In the genomic region with DNA sequence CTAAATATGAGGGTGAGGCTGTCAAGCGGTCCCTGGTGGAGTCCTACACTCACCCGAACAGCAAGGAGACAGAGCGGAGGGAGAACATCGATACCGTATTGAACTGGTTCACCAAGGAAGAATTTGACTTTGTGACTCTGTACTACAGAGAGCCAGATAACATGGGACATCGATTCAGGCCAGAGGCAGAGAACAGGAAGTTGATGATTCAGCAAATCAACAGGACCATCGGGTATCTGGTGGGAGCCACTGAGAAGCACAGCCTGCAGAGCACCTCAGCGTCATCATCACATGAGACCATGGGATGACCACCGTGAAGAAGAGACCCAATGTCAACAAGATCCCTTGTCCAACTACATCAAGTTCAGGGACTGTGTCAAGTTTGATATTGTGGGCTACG, we compare ENCODE assay signal across 4 cellular contexts.
TF ChIP-seq lines count a peak whose summit lies in the region.

No MANE protein-coding gene starts in this region.

TF ChIP-seq in A549, 52 proteins besides CTCF, POLR2A, EP300 and RAD21:
- peak; percentile 53 for TF ChIP-seq MAFK (IDR thresholded peaks at IDR 0.05; ENCODE audit: partially characterized antibody)

TF ChIP-seq in IMR-90, 13 proteins besides CTCF, POLR2A, EP300 and RAD21:
- TF ChIP-seq MAFK (IDR thresholded peaks at IDR 0.05; ENCODE audit: low read depth, low read length): peak; percentile 73

TF ChIP-seq in K562, 482 proteins besides CTCF, POLR2A, EP300 and RAD21:
- TF ChIP-seq MAFG (tag; conservative IDR thresholded peaks at IDR 0.05): peak; percentile 80
- 0 out of 2 replicates have a peak, but pooled peaks have one; percentile 35 for TF ChIP-seq NFE2 (IDR thresholded peaks at IDR 0.05; ENCODE audit: low read depth)
- peak; percentile 79 for TF ChIP-seq MAFF (IDR thresholded peaks at IDR 0.05; ENCODE audit: low read length)
- TF ChIP-seq MAFK (IDR thresholded peaks at IDR 0.05; ENCODE audit: low read length): peak; percentile 74
- peak; percentile 91 for TF ChIP-seq C11orf30 (IDR thresholded peaks at IDR 0.05; ENCODE audit: low read depth)
- TF ChIP-seq ZNF316 (IDR thresholded peaks at IDR 0.05): peak; percentile 93

TF ChIP-seq in HepG2, 621 proteins besides CTCF, POLR2A, EP300 and RAD21:
- peak; percentile 83 for TF ChIP-seq MAFF (IDR thresholded peaks at IDR 0.05; ENCODE audit: low read depth, low read length)
- peak; percentile 79 to 85 for TF ChIP-seq MAFK (conservative IDR thresholded peaks at IDR 0.05 in 1 of 2, IDR thresholded peaks at IDR 0.05 in 1 of 2; ENCODE audit: low read length in 2 of 2)
TF ChIP-seq in HepG2: peak in this region for 2; not testable (repeated sequence) for 619.
